8 cellular contexts compared by ENCODE assay signal in the genomic region with DNA sequence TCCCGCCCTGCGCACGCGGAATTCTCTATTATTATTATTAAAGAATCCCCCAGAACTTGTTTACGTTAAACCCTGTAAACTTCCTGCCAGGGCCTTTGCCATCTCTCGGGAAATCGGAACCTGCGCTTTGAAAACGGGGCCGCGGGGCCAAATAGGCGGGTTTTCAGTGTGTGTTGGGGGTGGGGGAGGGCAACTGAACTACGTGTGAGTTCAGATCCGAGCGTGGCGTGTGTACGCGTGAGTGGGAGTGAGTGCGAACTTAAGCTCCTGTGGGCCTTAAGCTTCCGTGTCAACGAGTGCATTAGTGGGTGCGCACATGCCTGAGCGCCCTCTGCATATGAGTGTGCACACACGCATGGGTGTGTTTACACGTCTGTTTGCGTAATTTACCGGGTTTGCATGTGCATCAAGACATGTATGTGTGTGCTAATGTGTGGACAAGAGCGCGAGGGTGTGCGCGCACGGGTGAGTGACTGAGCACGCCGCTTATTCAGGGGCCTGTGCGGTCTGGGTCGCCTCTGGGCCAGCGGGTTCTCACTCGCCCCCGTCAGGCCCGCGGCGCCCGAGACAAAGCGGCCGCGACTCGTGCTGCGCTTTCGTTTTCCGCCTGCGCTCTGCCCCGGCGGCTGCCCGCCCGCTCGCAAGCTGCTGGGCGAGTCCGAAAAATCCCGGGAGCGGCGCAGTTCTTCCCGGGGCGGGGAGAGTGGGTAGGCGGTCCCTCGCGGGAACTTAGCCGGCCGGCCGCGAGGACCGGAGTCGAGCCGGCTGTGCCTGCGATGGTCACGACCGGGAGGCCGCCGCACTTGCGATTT. TPM values are rescaled to one million over a fixed set of nuclear protein-coding genes. Genes with fewer than 3 reads are reported as not detected.
A peak's percentile ranks its signal among the peaks of the same experiment; 100 is the strongest.
DNase-seq lines count a peak whose midpoint lies in the region; ATAC-seq, FAIRE-seq and TF ChIP-seq lines count a peak whose summit lies in the region.

No MANE protein-coding gene starts in this region.

- no peak for TF ChIP-seq POLR2A in GM12892 (IDR thresholded peaks at IDR 0.05; ENCODE audit: low read depth, low read length)

- H3K4me3 Mint-ChIP-seq in CD4-positive, alpha-beta T cell: peak overlapping the region; percentile 86
- H3K4me3 Mint-ChIP-seq in stimulated activated effector memory CD8-positive, alpha-beta T cell treated with anti-CD3 and anti-CD28 coated beads, Interleukin-12 subunit alpha, Interleukin-12 subunit beta, amount 100 ng/mL, for 72 hours: peak overlapping the region; percentile 68

- peaks cover 66% of the 10 kb centered on the region for H3K27me3 Mint-ChIP-seq in CD4-positive, alpha-beta T cell

- H3K27me3 ChIP-seq in CD4-positive, alpha-beta T cell (ENCODE audit: control insufficient read depth, insufficient read depth, low read length): peaks cover 76% of the 10 kb centered on the region
- H3K27me3 ChIP-seq in HUES64 (ENCODE audit: insufficient read depth, low read length) (peaks cover 100% of the 10 kb centered on the region), iPS-20b (ENCODE audit: insufficient read depth, low read length) (peaks cover 100% of the 10 kb centered on the region)

- no peak for DNase-seq in CD4-positive, alpha-beta T cell
- DNase-seq in astrocyte of the cerebellum (ENCODE audit: low read depth): peak; percentile 45
- DNase-seq in stimulated activated effector memory CD8-positive, alpha-beta T cell treated with anti-CD3 and anti-CD28 coated beads, Interleukin-12 subunit alpha, Interleukin-12 subunit beta, amount 100 ng/mL, for 72 hours (ENCODE audit: low spot score in 2 of 2): no peak
- no peak for DNase-seq in GM12892 (ENCODE audit: insufficient read length)
- no peak for DNase-seq in iPS-NIHi11 (ENCODE audit: low spot score)

- H3K4me1 ChIP-seq in HUES64 (ENCODE audit: insufficient read depth, low read length): peaks cover 9% of the 10 kb centered on the region; the same call in 1 of the 2 replicates
- no peaks in the 10 kb centered on the region for H3K4me1 ChIP-seq in iPS-20b (ENCODE audit: insufficient read depth, low read length)

- ATAC-seq in CD4-positive, alpha-beta T cell (ENCODE audit: poor library complexity): no peak
- ATAC-seq in stimulated activated effector memory CD8-positive, alpha-beta T cell treated with anti-CD3 and anti-CD28 coated beads, Interleukin-12 subunit alpha, Interleukin-12 subunit beta, amount 100 ng/mL, for 72 hours: no peak
- ATAC-seq in HG03460 (IDR thresholded peaks at IDR 0.05; ENCODE audit: unreplicated experiment): no peak

- WGBS in HUES64: under 1% methylated on average over 79 of the region's 79 CpGs

- POLR2A ChIA-PET in CD4-positive, alpha-beta T cell (lab: Charles Lee): no interaction called here

- H3K9me3 ChIP-seq in CD4-positive, alpha-beta T cell (ENCODE audit: control insufficient read depth, low read length): no peaks in the 10 kb centered on the region
- H3K9me3 ChIP-seq in HUES64 (ENCODE audit: insufficient read depth, low read depth, low read length): no peaks in the 10 kb centered on the region
- H3K9me3 ChIP-seq in iPS-20b (ENCODE audit: insufficient read depth, low read depth, low read length): peaks cover 5% of the 10 kb centered on the region; the same call in 1 of the 2 replicates

- TF ChIP-seq CTCF in CD4-positive, alpha-beta T cell (IDR thresholded peaks at IDR 0.05): no peak
- TF ChIP-seq CTCF in astrocyte of the cerebellum (IDR thresholded peaks at IDR 0.05; ENCODE audit: low read depth, low read length, missing control alignments): no peak

- no peaks in the 10 kb centered on the region for H3K36me3 Mint-ChIP-seq in CD4-positive, alpha-beta T cell (ENCODE audit: low read depth)
- H3K36me3 Mint-ChIP-seq in stimulated activated effector memory CD8-positive, alpha-beta T cell treated with anti-CD3 and anti-CD28 coated beads, Interleukin-12 subunit alpha, Interleukin-12 subunit beta, amount 100 ng/mL, for 72 hours: peaks cover 20% of the 10 kb centered on the region

- no peaks in the 10 kb centered on the region for H3K9me3 Mint-ChIP-seq in CD4-positive, alpha-beta T cell
- no peaks in the 10 kb centered on the region for H3K9me3 Mint-ChIP-seq in stimulated activated effector memory CD8-positive, alpha-beta T cell treated with anti-CD3 and anti-CD28 coated beads, Interleukin-12 subunit alpha, Interleukin-12 subunit beta, amount 100 ng/mL, for 72 hours

- intact Hi-C loops in CD4-positive, alpha-beta T cell (cut with DNase I, micrococcal nuclease): no loop called here

- H3K27ac Mint-ChIP-seq in CD4-positive, alpha-beta T cell: no peak overlapping the region
- H3K27ac Mint-ChIP-seq in stimulated activated effector memory CD8-positive, alpha-beta T cell treated with anti-CD3 and anti-CD28 coated beads, Interleukin-12 subunit alpha, Interleukin-12 subunit beta, amount 100 ng/mL, for 72 hours: no peak overlapping the region

- H3K4me3 ChIP-seq in HUES64 (ENCODE audit: low read length) (peak overlapping the region; percentile 43), astrocyte of the cerebellum (ENCODE audit: low read depth, low read length) (peak overlapping the region; percentile 71), iPS-20b (ENCODE audit: low read length) (peak overlapping the region; percentile 50; the same call in 1 of the 2 replicates)

- no peak for FAIRE-seq in GM12892 (lab: Jason Lieb, UNC)

- CTCF ChIA-PET in CD4-positive, alpha-beta T cell (lab: Charles Lee): no interaction called here

- H3K9ac ChIP-seq in HUES64 (ENCODE audit: low read depth, low read length) (no peak overlapping the region), iPS-20b (ENCODE audit: low read depth, low read length) (no peak overlapping the region)

- no peaks in the 10 kb centered on the region for H3K36me3 ChIP-seq in HUES64 (ENCODE audit: insufficient read depth, low read length)
- H3K36me3 ChIP-seq in iPS-20b (ENCODE audit: insufficient read depth, low read depth, low read length): no peaks in the 10 kb centered on the region

- H3K27ac ChIP-seq in CD4-positive, alpha-beta T cell (ENCODE audit: low read depth, low read length): no peak overlapping the region
- H3K27ac ChIP-seq in HUES64 (ENCODE audit: low read depth, low read length) (no peak overlapping the region), iPS-20b (ENCODE audit: low read length) (no peak overlapping the region)

- peaks cover 44% of the 10 kb centered on the region for H3K4me1 Mint-ChIP-seq in CD4-positive, alpha-beta T cell (ENCODE audit: low read depth)
- peaks cover 31% of the 10 kb centered on the region for H3K4me1 Mint-ChIP-seq in stimulated activated effector memory CD8-positive, alpha-beta T cell treated with anti-CD3 and anti-CD28 coated beads, Interleukin-12 subunit alpha, Interleukin-12 subunit beta, amount 100 ng/mL, for 72 hours

- in situ Hi-C loops in astrocyte of the cerebellum (cut with HindIII; ENCODE audit: low sequenced_read_pairs): no loop called here

RNA-seq across cellular contexts. Expression of gene FOXF1, which starts 1.2 kb away (rescaled TPM):
- total RNA-seq in CD4-positive, alpha-beta T cell: not detected
- polyA plus RNA-seq in HUES64 (2013, experiment 1 of 2): 0.20 TPM
- 0.25 TPM for polyA plus RNA-seq in HUES64 (2013, experiment 2 of 2)
- polyA plus RNA-seq in GM12892 (2012; ENCODE audit: missing spikeins): not detected

RNA-seq across cellular contexts. Expression of gene MTHFSD, which starts 45.9 kb away (rescaled TPM):
- total RNA-seq in CD4-positive, alpha-beta T cell: 1 to 10 TPM; 7.3 to 7.9 TPM
- 7.2 TPM for polyA plus RNA-seq in HUES64 (2013, experiment 1 of 2)
- 11.6 TPM for polyA plus RNA-seq in HUES64 (2013, experiment 2 of 2)
- 16.3 TPM for polyA plus RNA-seq in GM12892 (2012; ENCODE audit: missing spikeins)

RNA-seq across cellular contexts. Expression of gene FOXC2, which starts 57.5 kb away (rescaled TPM):
- total RNA-seq in CD4-positive, alpha-beta T cell: under 1 TPM; 0.11 to 0.19 TPM
- polyA plus RNA-seq in HUES64 (2013, experiment 1 of 2): 0.40 TPM
- polyA plus RNA-seq in HUES64 (2013, experiment 2 of 2): 0.70 TPM
- polyA plus RNA-seq in GM12892 (2012; ENCODE audit: missing spikeins): not detected
